Comparison of ENCODE assay signal across 1 cellular context in genomic region chr1:202014060-202014459, GRCh38.
TF ChIP-seq lines count a peak whose summit lies in the region.

No MANE protein-coding gene starts in this region.

TF ChIP-seq in HCT116, 20 proteins besides CTCF, POLR2A, EP300 and RAD21:
- no peak for TF ChIP-seq CEBPB (IDR thresholded peaks at IDR 0.05; ENCODE audit: low read depth)
- TF ChIP-seq POLR2AphosphoS5 (IDR thresholded peaks at IDR 0.05; ENCODE audit: low read depth, low read length): peak; percentile 58; the same call in 1 of the 2 replicates
- TF ChIP-seq SP1 (IDR thresholded peaks at IDR 0.05; ENCODE audit: low read depth): no peak
- TF ChIP-seq FOSL1 (IDR thresholded peaks at IDR 0.05; ENCODE audit: low read depth): no peak
